14 cellular contexts compared by ENCODE assay signal in genomic region chr7:25995893-25996529, GRCh38.
A peak's percentile ranks its signal among the peaks of the same experiment; 100 is the strongest.
DNase-seq lines count a peak whose midpoint lies in the region; ATAC-seq and TF ChIP-seq lines count a peak whose summit lies in the region.
"Had no signal": no experiment of that assay in that cellular context is flagged by ENCODE, and none has a peak within 500 bp of the region (broad histone marks: within the 10 kb centered on the region; RNA-seq: fewer than 3 reads in every experiment).

No MANE protein-coding gene starts in this region.

- H3K4me3 ChIP-seq in PC-9, result no peak overlapping the region
- H3K4me3 ChIP-seq: GM12878, SJCRH30 had no signal

- no peaks in the 10 kb centered on the region for H3K27me3 ChIP-seq in H9 (ENCODE audit: insufficient read depth, low read length)
- no peaks in the 10 kb centered on the region for H3K27me3 ChIP-seq in PC-9 (ENCODE audit: insufficient read depth, low read depth)
- H3K27me3 ChIP-seq: SJCRH30 had no signal

- H3T11ph ChIP-seq in H9 (ENCODE audit: low read length), result no peak overlapping the region

- H3K56ac ChIP-seq in H9 (ENCODE audit: insufficient read length, low read depth, low read length), result no peak overlapping the region

- no peak overlapping the region for H2BK20ac ChIP-seq in H9 (ENCODE audit: low read depth, low read length, poor library complexity, severe bottlenecking)

- no peaks in the 10 kb centered on the region for H3K36me3 ChIP-seq in PC-9 (ENCODE audit: low read depth)
- H3K36me3 ChIP-seq: SJCRH30 had no signal

- no peak overlapping the region for H4K8ac ChIP-seq in H9 (replicated peaks; ENCODE audit: insufficient read length, low read depth, low read length)

- no peak overlapping the region for H2BK120ac ChIP-seq in H9 (ENCODE audit: low read depth, low read length, poor library complexity, severe bottlenecking)

- POLR2A ChIA-PET in PC-9 (lab: Charles Lee; ENCODE audit: unreplicated experiment), result no interaction called here

- peaks cover 28% of the 10 kb centered on the region for H3K27me3 Mint-ChIP-seq in Calu3 (ENCODE audit: unreplicated experiment)
- peaks cover 2% of the 10 kb centered on the region for H3K27me3 Mint-ChIP-seq in H9 (ENCODE audit: low read depth)
- peaks cover 51% of the 10 kb centered on the region for H3K27me3 Mint-ChIP-seq in stimulated activated memory B cell treated with anti-CD40 and anti-IgM and Interleukin-4, amounts not matched to agents 10 μg/mL and 1 μg/mL and 100 μg/mL, for 72 hours

- intact Hi-C loops in Calu3 (cut with micrococcal nuclease; ENCODE audit: unreplicated experiment), result loop anchor here (2.0 kb wide), 1 partner anchor 65 kb away; no protein-coding TSS in a partner anchor
- intact Hi-C loops in PC-9 (cut with micrococcal nuclease; ENCODE audit: unreplicated experiment), result no loop called here

- no TSS peak for BruUV-seq in Calu3 (replicated peaks; lab: Mats Ljungman, UMichigan)
- no TSS peak for BruUV-seq in PC-9 (replicated peaks; lab: Mats Ljungman, UMichigan)

- H3K4me2 ChIP-seq in H9 (ENCODE audit: insufficient read depth, insufficient read length, low read length) (no peak overlapping the region), PC-9 (no peak overlapping the region)

- H3K36me3 Mint-ChIP-seq in Calu3 (ENCODE audit: insufficient read depth, unreplicated experiment) (no peaks in the 10 kb centered on the region), H9 (ENCODE audit: insufficient read depth in 1 of 3, low read depth in 3 of 3) (no peaks in the 10 kb centered on the region; a peak in 1 of 7 replicates)
- H3K36me3 Mint-ChIP-seq in stimulated activated memory B cell treated with anti-CD40 and anti-IgM and Interleukin-4, amounts not matched to agents 10 μg/mL and 1 μg/mL and 100 μg/mL, for 72 hours, result peaks cover 7% of the 10 kb centered on the region

- H2BK5ac ChIP-seq in H9 (ENCODE audit: insufficient read length, low read length), result no peak overlapping the region

- CTCF ChIA-PET in Calu3 (lab: Charles Lee), result interaction anchor here (0.6 to 1.3 kb wide), 2 partner anchors 17 to 1235 kb away, joined by 3 to 6 read pairs; no protein-coding TSS in a partner anchor
- CTCF ChIA-PET in PC-9 (lab: Charles Lee), result no interaction called here

- H3K23me2 ChIP-seq in H9 (ENCODE audit: insufficient read length, low read depth, low read length, poor library complexity, severe bottlenecking), result no peaks in the 10 kb centered on the region

- H2BK12ac ChIP-seq in H9 (ENCODE audit: insufficient read length, low read depth, low read length), result no peak overlapping the region

- H4K20me1 ChIP-seq in H9 (ENCODE audit: control insufficient read depth, insufficient read depth, insufficient read length) (no peaks in the 10 kb centered on the region), PC-9 (ENCODE audit: insufficient read depth) (no peaks in the 10 kb centered on the region)

- H3K9me2 ChIP-seq in PC-9 (ENCODE audit: insufficient read depth), result no peaks in the 10 kb centered on the region

- H3K9me3 Mint-ChIP-seq in Calu3 (ENCODE audit: low read depth, unreplicated experiment) (no peaks in the 10 kb centered on the region), H9 (no peaks in the 10 kb centered on the region)
- no peaks in the 10 kb centered on the region for H3K9me3 Mint-ChIP-seq in stimulated activated memory B cell treated with anti-CD40 and anti-IgM and Interleukin-4, amounts not matched to agents 10 μg/mL and 1 μg/mL and 100 μg/mL, for 72 hours

- H2BK15ac ChIP-seq in H9 (ENCODE audit: low read depth, low read length), result no peak overlapping the region

- H3K23ac ChIP-seq in H9 (ENCODE audit: insufficient read length, low read depth, low read length), result no peak overlapping the region

- no peak overlapping the region for H3K14ac ChIP-seq in H9 (ENCODE audit: insufficient read depth, low read length)

- no peak overlapping the region for H3K18ac ChIP-seq in H9 (ENCODE audit: insufficient read length, low read depth, low read length)

- H3K79me1 ChIP-seq in H9 (ENCODE audit: insufficient read depth, low read depth, low read length, poor library complexity, severe bottlenecking), result no peaks in the 10 kb centered on the region

- no peak overlapping the region for H3K27ac Mint-ChIP-seq in Calu3 (ENCODE audit: unreplicated experiment)
- no peak overlapping the region for H3K27ac Mint-ChIP-seq in H9
- no peak overlapping the region for H3K27ac Mint-ChIP-seq in stimulated activated memory B cell treated with anti-CD40 and anti-IgM and Interleukin-4, amounts not matched to agents 10 μg/mL and 1 μg/mL and 100 μg/mL, for 72 hours
- H3K27ac Mint-ChIP-seq: activated CD8-positive, alpha-beta T cell treated with anti-CD3 and anti-CD28 coated beads, Interleukin-2, amount 10 ng/mL, durations not matched to agents 7 days and 5 days; B cell had no signal

- H4K91ac ChIP-seq in H9 (ENCODE audit: insufficient read length, low read depth, low read length), result no peak overlapping the region

- no peak overlapping the region for H4K5ac ChIP-seq in H9 (ENCODE audit: insufficient read length, low read depth, low read length)

- H3K4me1 ChIP-seq in H9 (ENCODE audit: insufficient read depth, low read length), result no peaks in the 10 kb centered on the region
- H3K4me1 ChIP-seq in PC-9 (replicated peaks; ENCODE audit: insufficient read depth), result no peaks in the 10 kb centered on the region
- H3K4me1 ChIP-seq: SJCRH30 had no signal

- H3K4me1 Mint-ChIP-seq in Calu3 (ENCODE audit: low read depth, unreplicated experiment) (no peaks in the 10 kb centered on the region), H9 (peaks cover 0 to 2% of the 10 kb centered on the region in 2 experiments; a peak in 2 of 4 replicates)
- H3K4me1 Mint-ChIP-seq in stimulated activated memory B cell treated with anti-CD40 and anti-IgM and Interleukin-4, amounts not matched to agents 10 μg/mL and 1 μg/mL and 100 μg/mL, for 72 hours, result no peaks in the 10 kb centered on the region
- H3K4me1 Mint-ChIP-seq: B cell had no signal

- H3K4me3 Mint-ChIP-seq in Calu3 (ENCODE audit: low read depth, unreplicated experiment) (no peak overlapping the region), H9 (no peak overlapping the region)
- H3K4me3 Mint-ChIP-seq in stimulated activated memory B cell treated with anti-CD40 and anti-IgM and Interleukin-4, amounts not matched to agents 10 μg/mL and 1 μg/mL and 100 μg/mL, for 72 hours, result no peak overlapping the region
- H3K4me3 Mint-ChIP-seq: activated CD8-positive, alpha-beta T cell treated with anti-CD3 and anti-CD28 coated beads, Interleukin-2, amount 10 ng/mL, durations not matched to agents 7 days and 5 days; B cell had no signal

- H3K9ac ChIP-seq in H9 (ENCODE audit: extremely low read depth, insufficient read length, low read length), result no peak overlapping the region

- no peak overlapping the region for H3K4ac ChIP-seq in H9 (ENCODE audit: low read depth, low read length)

- no peaks in the 10 kb centered on the region for H3K79me2 ChIP-seq in H9 (ENCODE audit: insufficient read depth, low read length)
- no peaks in the 10 kb centered on the region for H3K79me2 ChIP-seq in PC-9 (ENCODE audit: low read depth)

- no peak overlapping the region for H2AK5ac ChIP-seq in H9 (ENCODE audit: insufficient read length, low read length)

- no peaks in the 10 kb centered on the region for H3F3A ChIP-seq in PC-9 (ENCODE audit: insufficient read depth, low read depth)

- no peak for ATAC-seq in stimulated activated memory B cell treated with anti-CD40 and anti-IgM and Interleukin-4, amounts not matched to agents 10 μg/mL and 1 μg/mL and 100 μg/mL, for 72 hours
- ATAC-seq: activated CD8-positive, alpha-beta T cell treated with anti-CD3 and anti-CD28 coated beads, Interleukin-2, amount 10 ng/mL, durations not matched to agents 7 days and 5 days; GM12878 had no signal

- DNase-seq in Calu3 (peak; percentile 23), H9 (no peak), PC-9 (no peak), kidney tubule cell (ENCODE audit: low spot score) (peak; percentile 13), T-helper 9 cell (no peak), dedifferentiated amniotic fluid mesenchymal stem cell (ENCODE audit: extremely low spot score) (no peak), KG1 (lab: John Stamatoyannopoulos, UW) (no peak)
- DNase-seq: activated CD8-positive, alpha-beta T cell treated with anti-CD3 and anti-CD28 coated beads, Interleukin-2, amount 10 ng/mL, durations not matched to agents 7 days and 5 days; NCI-H774; posterior cingulate gyrus; SJCRH30 had no signal

- no peak for TF ChIP-seq CTCF in Calu3 (IDR thresholded peaks at IDR 0.05; ENCODE audit: unreplicated experiment)
- TF ChIP-seq CTCF in H9 (conservative IDR thresholded peaks at IDR 0.05), result peak; percentile 41
- peak; percentile 48; the same call in 1 of the 2 replicates for TF ChIP-seq CTCF in PC-9 (conservative IDR thresholded peaks at IDR 0.05)

- H3K9me3 ChIP-seq in H9 (ENCODE audit: control insufficient read depth, low read depth, low read length) (no peaks in the 10 kb centered on the region), PC-9 (ENCODE audit: insufficient read depth, low read depth) (no peaks in the 10 kb centered on the region)
- H3K9me3 ChIP-seq: SJCRH30 had no signal

- H3K27ac ChIP-seq in H9 (ENCODE audit: insufficient read length, low read depth, low read length), result no peak overlapping the region
- H3K27ac ChIP-seq in PC-9, result no peak overlapping the region
- H3K27ac ChIP-seq: SJCRH30 had no signal

- no peak overlapping the region for H2AFZ ChIP-seq in H9 (ENCODE audit: low read length)
- no peak overlapping the region for H2AFZ ChIP-seq in PC-9

- WGBS in H9 (ENCODE audit: extremely low coverage, insufficient read length, low lambda C conversion rate), result no CpG with 5 or more reads among the region's 7 CpGs

Comparison
In these comparisons a context has a peak if more than half of its experiments do, and no peak if none do; other contexts are left out.
1. DNase-seq: peak in Calu3 (single experiment) and kidney tubule cell (single experiment); none in H9 (single experiment), PC-9 (0 of 2), T-helper 9 cell (single experiment), dedifferentiated amniotic fluid mesenchymal stem cell (single experiment) and KG1 (single experiment).